ENCODE assay signal across 28 cellular contexts in genomic region chr3:187858086-187858485, GRCh38.
DNase-seq lines count a peak whose midpoint lies in the region; ATAC-seq, FAIRE-seq and TF ChIP-seq lines count a peak whose summit lies in the region.
"Had no signal": no experiment of that assay in that cellular context is flagged by ENCODE, and none has a peak within 500 bp of the region (broad histone marks: within the 10 kb centered on the region; RNA-seq: fewer than 3 reads in every experiment).

No MANE protein-coding gene starts in this region.

- H3K9me3 ChIP-seq in left ventricle myocardium inferior (replicated peaks) (peaks cover 18% of the 10 kb centered on the region), heart right ventricle (peaks cover 0 to 17% (median 0%) of the 10 kb centered on the region in 11 donors), psoas muscle (peaks cover under 1% of the 10 kb centered on the region), vagina (no peaks in the 10 kb centered on the region)

- H3K4me3 ChIP-seq in left ventricle myocardium inferior (no peak overlapping the region), heart right ventricle (no peak overlapping the region), psoas muscle (no peak overlapping the region), vagina (no peak overlapping the region)
- H3K4me3 ChIP-seq: K562, lower lobe of right lung, smooth muscle cell had no signal

- DNase-seq in Right ventricle myocardium inferior (ENCODE audit: missing footprints) (no peak), left ventricle myocardium inferior (no peak), heart right ventricle (no peak), psoas muscle (peak; percentile 29 to 81), vagina (ENCODE audit: extremely low spot score in 2 of 2) (no peak), D721Med (ENCODE audit: insufficient read length, low spot score) (no peak)
- DNase-seq: 8988T; activated CD4-positive, alpha-beta memory T cell treated with anti-CD3 and anti-CD28 coated beads for 36 hours; activated CD4-positive, CD25-positive, alpha-beta regulatory T cell; activated CD8-positive, alpha-beta memory T cell treated with anti-CD3 and anti-CD28 coated beads, Interleukin-2, amount 50 U/mL, for 48 hours; activated naive CD4-positive, alpha-beta T cell treated with anti-CD3 and anti-CD28 coated beads for 36 hours; amniotic stem cell; CD4-positive, alpha-beta T cell; kidney; lower lobe of right lung; naive thymus-derived CD8-positive, alpha-beta T cell; NCI-H1092; NCI-H1694 treated with DMSO at 0.1 percent for 48 hours; NCI-H82; RPMI8226; stimulated activated naive CD4-positive, alpha-beta T cell treated with Interleukin-2 at 50 U/mL for 16 hours; T-helper 1 cell had no signal

- no peak for TF ChIP-seq POLR2A in vagina (IDR thresholded peaks at IDR 0.05)

- H3K27me3 ChIP-seq in left ventricle myocardium inferior (ENCODE audit: low read depth) (no peaks in the 10 kb centered on the region), heart right ventricle (no peaks in the 10 kb centered on the region), psoas muscle (ENCODE audit: insufficient read depth in 3 of 3, low read length in 2 of 3) (no peaks in the 10 kb centered on the region), vagina (no peaks in the 10 kb centered on the region)

- FAIRE-seq in D721Med (lab: Jason Lieb, UNC): no peak
- FAIRE-seq: bronchial epithelial cell, endothelial cell of umbilical vein, K562, kidney had no signal

- ATAC-seq in Right ventricle myocardium inferior (peak; percentile 28), heart right ventricle (peak in 6 of 8 donors; percentile 46 to 93 (median 70)), psoas muscle (peak; percentile 73 to 91 (median 86)), GM21367 (IDR thresholded peaks at IDR 0.05; ENCODE audit: unreplicated experiment) (no peak), HG03565 (IDR thresholded peaks at IDR 0.05; ENCODE audit: unreplicated experiment) (no peak)
- ATAC-seq: K562; lower lobe of right lung; naive thymus-derived CD8-positive, alpha-beta T cell had no signal

- intact Hi-C loops in Right ventricle myocardium inferior (cut with DNase I): no loop called here
- intact Hi-C loops in left ventricle myocardium inferior (cut with micrococcal nuclease): no loop called here
- intact Hi-C loops in heart right ventricle (cut with DNase I): no loop called here
- intact Hi-C loops in psoas muscle (cut with DNase I): loop anchor here (5.0 to 10.0 kb wide), 2 partner anchors 54 to 103 kb away; no protein-coding TSS in a partner anchor
- intact Hi-C loops in vagina (cut with DNase I): no loop called here

- TF ChIP-seq CTCF in left ventricle myocardium inferior (IDR thresholded peaks at IDR 0.05; ENCODE audit: borderline replicate concordance) (no peak), heart right ventricle (IDR thresholded peaks at IDR 0.05) (no peak), psoas muscle (IDR thresholded peaks at IDR 0.05) (no peak), vagina (IDR thresholded peaks at IDR 0.05) (peak in 1 of 3 experiments; percentile 15), D721Med (IDR thresholded peaks at IDR 0.05; ENCODE audit: insufficient read depth, missing control alignments) (no peak)

- H3K36me3 ChIP-seq in left ventricle myocardium inferior (no peaks in the 10 kb centered on the region), heart right ventricle (no peaks in the 10 kb centered on the region), psoas muscle (ENCODE audit: insufficient read depth in 1 of 2, low read depth in 1 of 2) (no peaks in the 10 kb centered on the region), vagina (no peaks in the 10 kb centered on the region)
- H3K36me3 ChIP-seq: lower lobe of right lung had no signal

- H3K4me1 ChIP-seq in left ventricle myocardium inferior: peaks cover 9% of the 10 kb centered on the region
- H3K4me1 ChIP-seq in heart right ventricle: peaks cover 0 to 6% (median 0%) of the 10 kb centered on the region in 9 donors
- peaks cover 16% of the 10 kb centered on the region for H3K4me1 ChIP-seq in psoas muscle
- H3K4me1 ChIP-seq in vagina: peaks cover 10% of the 10 kb centered on the region
- H3K4me1 ChIP-seq: lower lobe of right lung had no signal

- H3K27ac ChIP-seq in left ventricle myocardium inferior (replicated peaks) (no peak overlapping the region), heart right ventricle (peak overlapping the region in 2 of 10 donors; percentile 42 to 44), psoas muscle (peak overlapping the region; percentile 58), vagina (peak overlapping the region; percentile 33)
- H3K27ac ChIP-seq: lower lobe of right lung had no signal

- 49 to 61% methylated on average over 5 of the region's 5 CpGs for WGBS in heart right ventricle, 2 donors
- WGBS in psoas muscle, 3 donors: 27 to 48% (median 35%) methylated on average over 5 of the region's 5 CpGs

Comparison
In these comparisons a context has a peak if more than half of its experiments do, and no peak if none do; other contexts are left out.
1. ATAC-seq: peak in Right ventricle myocardium inferior (single experiment), heart right ventricle (6 of 8) and psoas muscle (4 of 4); none in GM21367 (single experiment) and HG03565 (single experiment).
2. DNase-seq: peak in psoas muscle (2 of 2); none in Right ventricle myocardium inferior (single experiment), left ventricle myocardium inferior (single experiment), heart right ventricle (0 of 2), vagina (0 of 2) and D721Med (single experiment).
3. intact Hi-C loops: an anchor here in psoas muscle (5.0 to 10.0 kb wide); none called in Right ventricle myocardium inferior, left ventricle myocardium inferior, heart right ventricle and vagina.